In the genomic region with DNA sequence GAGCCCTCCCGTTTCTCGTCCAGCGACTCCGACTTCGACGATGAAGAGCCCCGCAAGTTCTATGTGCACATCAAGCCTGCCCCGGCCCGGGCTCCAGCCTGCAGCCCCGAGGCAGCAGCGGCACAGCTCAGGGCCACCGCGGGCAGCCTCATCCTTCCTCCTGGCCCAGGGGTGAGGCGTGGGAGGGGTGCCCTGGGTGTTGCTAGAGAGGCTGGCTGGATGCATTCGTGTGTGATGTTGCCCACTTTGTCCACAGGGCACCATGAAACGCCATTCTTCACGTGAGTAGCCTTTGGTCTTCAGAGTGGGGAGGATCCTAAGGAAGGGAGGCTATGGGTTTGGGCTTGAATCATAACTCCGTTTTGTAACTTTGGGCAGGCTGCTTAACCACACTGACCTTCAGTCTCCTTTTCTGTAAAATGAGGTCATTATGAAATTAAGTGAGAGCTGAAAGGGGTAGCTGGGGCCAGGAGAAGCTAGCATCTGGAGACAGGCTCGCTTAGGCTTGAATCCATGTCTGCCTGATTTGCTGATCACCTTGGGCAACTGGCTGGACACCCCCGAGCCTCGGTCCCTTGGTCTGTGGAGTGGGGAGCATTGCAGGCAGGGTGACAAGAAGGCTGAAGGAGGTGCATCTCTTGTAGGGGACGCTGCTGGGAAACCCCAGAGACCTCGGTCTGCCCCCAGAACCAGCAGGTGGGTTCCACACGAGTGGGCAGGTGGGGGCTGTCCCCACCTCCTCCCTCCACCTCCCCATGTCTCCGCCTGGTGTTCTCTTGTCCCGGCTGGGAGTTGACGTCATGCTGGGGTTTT, we compare ENCODE assay signal across 1 cellular context.
TF ChIP-seq lines count a peak whose summit lies in the region.

No MANE protein-coding gene starts in this region.

TF ChIP-seq in H1, 55 proteins besides CTCF, POLR2A, EP300 and RAD21 (continued from another document):
- no peak for TF ChIP-seq EZH2 (IDR thresholded peaks at IDR 0.05; ENCODE audit: low read depth, low read length, severe bottlenecking)
- no peak for TF ChIP-seq PHF8 (conservative IDR thresholded peaks at IDR 0.05; ENCODE audit: low read depth, low read length)
- no peak for TF ChIP-seq ATF3 (IDR thresholded peaks at IDR 0.05; ENCODE audit: insufficient read depth, low read depth, low read length)
- TF ChIP-seq ZNF274 (IDR thresholded peaks at IDR 0.05; ENCODE audit: borderline replicate concordance, extremely low read depth, low read length), result no peak
- TF ChIP-seq ASH2L (IDR thresholded peaks at IDR 0.05; ENCODE audit: low read length), result no peak
- TF ChIP-seq JUN (IDR thresholded peaks at IDR 0.05; ENCODE audit: low read depth, low read length), result no peak
- no peak for TF ChIP-seq CTBP2 (IDR thresholded peaks at IDR 0.05; ENCODE audit: borderline replicate concordance, insufficient read depth, insufficient read length, low read length)
- no peak for TF ChIP-seq RNF2 (IDR thresholded peaks at IDR 0.05; ENCODE audit: borderline replicate concordance, low read depth, low read length, missing control alignments, poor library complexity, severe bottlenecking)
- TF ChIP-seq SIX5 (IDR thresholded peaks at IDR 0.05; ENCODE audit: low read depth, low read length), result no peak
- no peak for TF ChIP-seq RBBP5 (IDR thresholded peaks at IDR 0.05; ENCODE audit: borderline replicate concordance, low read depth, low read length)
- no peak for TF ChIP-seq CHD1 (IDR thresholded peaks at IDR 0.05; ENCODE audit: low read depth, low read length)
- no peak for TF ChIP-seq SIRT6 (IDR thresholded peaks at IDR 0.05; ENCODE audit: low read length)
- TF ChIP-seq ATF2 (IDR thresholded peaks at IDR 0.05; ENCODE audit: low read length), result no peak
- TF ChIP-seq POLR2AphosphoS5 (IDR thresholded peaks at IDR 0.05; ENCODE audit: low read depth, low read length), result no peak
